ENCODE assay signal across 9 cellular contexts in genomic region chr10:67790534-67791408, GRCh38. TPM values are rescaled to one million over a fixed set of nuclear protein-coding genes. Genes with fewer than 3 reads are reported as not detected.
DNase-seq lines count a peak whose midpoint lies in the region; ATAC-seq and TF ChIP-seq lines count a peak whose summit lies in the region.
"Had no signal": no experiment of that assay in that cellular context is flagged by ENCODE, and none has a peak within 500 bp of the region (broad histone marks: within the 10 kb centered on the region; RNA-seq: fewer than 3 reads in every experiment).

No MANE protein-coding gene starts in this region.

- no peaks in the 10 kb centered on the region for H3K36me3 Mint-ChIP-seq in activated CD4-positive, alpha-beta memory T cell treated with anti-CD3 and anti-CD28 coated beads for 36 hours
- H3K36me3 Mint-ChIP-seq in naive thymus-derived CD4-positive, alpha-beta T cell = no peaks in the 10 kb centered on the region

- CTCF ChIA-PET in activated CD4-positive, alpha-beta memory T cell treated with anti-CD3 and anti-CD28 coated beads for 36 hours (lab: Charles Lee) = interaction anchor here (1.0 to 5.0 kb wide), 5 partner anchors 11 to 366 kb away, joined by 4 to 96 read pairs (median 5); no protein-coding TSS in a partner anchor
- CTCF ChIA-PET in naive thymus-derived CD4-positive, alpha-beta T cell (lab: Charles Lee) = interaction anchor here (0.6 to 3.1 kb wide), 4 partner anchors 11 to 365 kb away, joined by 4 to 17 read pairs (median 8); no protein-coding TSS in a partner anchor
- CTCF ChIA-PET in GM10248 (lab: Yijun Ruan, JAX) = interaction anchor here (0.7 to 4.4 kb wide), 5 partner anchors 11 to 511 kb away, joined by 3 to 63 read pairs (median 4); no protein-coding TSS in a partner anchor

- no peaks in the 10 kb centered on the region for H3K36me3 ChIP-seq in naive thymus-derived CD4-positive, alpha-beta T cell (ENCODE audit: control insufficient read depth in 2 of 3, insufficient read depth in 3 of 3, low read length in 3 of 3)
- H3K36me3 ChIP-seq in ascending aorta = no peaks in the 10 kb centered on the region
- H3K36me3 ChIP-seq: upper lobe of left lung had no signal

- peaks cover 0 to 4% of the 10 kb centered on the region in 2 donors for H3K4me1 ChIP-seq in naive thymus-derived CD4-positive, alpha-beta T cell (ENCODE audit: control insufficient read depth in 2 of 2, insufficient read depth in 2 of 2, low read length in 2 of 2)
- no peaks in the 10 kb centered on the region for H3K4me1 ChIP-seq in ascending aorta

- peak; percentile 14 to 30 for DNase-seq in HL-60 (ENCODE audit: low read depth in 1 of 2, low spot score in 1 of 2)
- DNase-seq in activated CD4-positive, alpha-beta memory T cell treated with anti-CD3 and anti-CD28 coated beads for 36 hours = peak; percentile 68
- DNase-seq in naive thymus-derived CD4-positive, alpha-beta T cell = no peak
- no peak for DNase-seq in epidermal melanocyte (ENCODE audit: insufficient read length, low spot score)
- DNase-seq in GM10248 (ENCODE audit: extremely low spot score) = no peak
- no peak for DNase-seq in ascending aorta (ENCODE audit: low spot score in 2 of 2)
- DNase-seq: upper lobe of left lung had no signal

- H3K9me3 Mint-ChIP-seq in activated CD4-positive, alpha-beta memory T cell treated with anti-CD3 and anti-CD28 coated beads for 36 hours = no peaks in the 10 kb centered on the region
- no peaks in the 10 kb centered on the region for H3K9me3 Mint-ChIP-seq in naive thymus-derived CD4-positive, alpha-beta T cell

- peak overlapping the region; percentile 91 for H3K27ac Mint-ChIP-seq in activated CD4-positive, alpha-beta memory T cell treated with anti-CD3 and anti-CD28 coated beads for 36 hours
- peak overlapping the region in 1 of 9 donors; percentile 85 for H3K27ac Mint-ChIP-seq in naive thymus-derived CD4-positive, alpha-beta T cell

- H3K4me3 ChIP-seq in HL-60 (replicated peaks; ENCODE audit: insufficient read depth, low read length) (no peak overlapping the region), ascending aorta (no peak overlapping the region)
- H3K4me3 ChIP-seq in naive thymus-derived CD4-positive, alpha-beta T cell (ENCODE audit: low read length) = no peak overlapping the region
- H3K4me3 ChIP-seq: upper lobe of left lung had no signal

- POLR2A ChIA-PET in activated CD4-positive, alpha-beta memory T cell treated with anti-CD3 and anti-CD28 coated beads for 36 hours (lab: Charles Lee) = interaction anchor here (0.6 to 2.0 kb wide), 7 partner anchors 11 to 95 kb away, joined by 3 to 15 read pairs (median 3); no protein-coding TSS in a partner anchor
- POLR2A ChIA-PET in naive thymus-derived CD4-positive, alpha-beta T cell (lab: Charles Lee) = no interaction called here
- POLR2A ChIA-PET in GM10248 (lab: Yijun Ruan, JAX) = no interaction called here

- peak; percentile 56 for ATAC-seq in GM18868 (IDR thresholded peaks at IDR 0.05; ENCODE audit: unreplicated experiment)
- ATAC-seq in naive thymus-derived CD4-positive, alpha-beta T cell = peak; percentile 50
- ATAC-seq in HG03354 (IDR thresholded peaks at IDR 0.05; ENCODE audit: poor library complexity, severe bottlenecking, unreplicated experiment) = no peak

- intact Hi-C loops in activated CD4-positive, alpha-beta memory T cell treated with anti-CD3 and anti-CD28 coated beads for 36 hours (cut with micrococcal nuclease) = loop anchor here (1.0 to 2.0 kb wide), 5 partner anchors 13 to 284 kb away; partner anchors contain the start of gene HERC4
- intact Hi-C loops in naive thymus-derived CD4-positive, alpha-beta T cell (cut with micrococcal nuclease) = no loop called here
- intact Hi-C loops in ascending aorta (cut with DNase I) = no loop called here

- no peaks in the 10 kb centered on the region for H3K9me3 ChIP-seq in naive thymus-derived CD4-positive, alpha-beta T cell (ENCODE audit: control insufficient read depth in 2 of 3, low read length in 3 of 3)
- H3K9me3 ChIP-seq in ascending aorta = no peaks in the 10 kb centered on the region
- H3K9me3 ChIP-seq: upper lobe of left lung had no signal

- H3K27me3 ChIP-seq in HL-60 (ENCODE audit: insufficient read depth, poor library complexity, severe bottlenecking) = no peaks in the 10 kb centered on the region
- H3K27me3 ChIP-seq in naive thymus-derived CD4-positive, alpha-beta T cell (ENCODE audit: control insufficient read depth in 2 of 2, insufficient read depth in 2 of 2, low read length in 2 of 2) = no peaks in the 10 kb centered on the region
- H3K27me3 ChIP-seq in ascending aorta = no peaks in the 10 kb centered on the region
- H3K27me3 ChIP-seq: upper lobe of left lung had no signal

- H3K27ac ChIP-seq in HL-60 (replicated peaks) (no peak overlapping the region), ascending aorta (no peak overlapping the region)
- no peak overlapping the region for H3K27ac ChIP-seq in naive thymus-derived CD4-positive, alpha-beta T cell (ENCODE audit: low read depth, low read length)
- H3K27ac ChIP-seq: upper lobe of left lung had no signal

- peaks cover 36% of the 10 kb centered on the region for H3K4me1 Mint-ChIP-seq in activated CD4-positive, alpha-beta memory T cell treated with anti-CD3 and anti-CD28 coated beads for 36 hours (ENCODE audit: low read depth)
- H3K4me1 Mint-ChIP-seq in naive thymus-derived CD4-positive, alpha-beta T cell = peaks cover 0 to 36% (median 4%) of the 10 kb centered on the region in 7 donors

- H3K27me3 Mint-ChIP-seq in activated CD4-positive, alpha-beta memory T cell treated with anti-CD3 and anti-CD28 coated beads for 36 hours = no peaks in the 10 kb centered on the region
- no peaks in the 10 kb centered on the region for H3K27me3 Mint-ChIP-seq in naive thymus-derived CD4-positive, alpha-beta T cell

- TF ChIP-seq CTCF in HL-60 (IDR thresholded peaks at IDR 0.05; ENCODE audit: insufficient read depth, low read length) = no peak
- no peak for TF ChIP-seq CTCF in GM10248 (IDR thresholded peaks at IDR 0.05; ENCODE audit: control extremely low read depth, extremely low read depth, low read depth, missing control alignments)
- TF ChIP-seq CTCF in ascending aorta (IDR thresholded peaks at IDR 0.05) = no peak

- H3K4me3 Mint-ChIP-seq in activated CD4-positive, alpha-beta memory T cell treated with anti-CD3 and anti-CD28 coated beads for 36 hours = no peak overlapping the region
- H3K4me3 Mint-ChIP-seq in naive thymus-derived CD4-positive, alpha-beta T cell = peak overlapping the region in 1 of 10 donors; percentile 33

RNA-seq across cellular contexts. Expression of gene DNAJC12, which starts 47.2 kb away (rescaled TPM):
- 10 to 100 TPM in 1 of 2 experiments, 1 to 10 TPM in 1; 8.8 to 11.5 TPM for total RNA-seq in activated CD4-positive, alpha-beta memory T cell treated with anti-CD3 and anti-CD28 coated beads for 36 hours
- total RNA-seq in naive thymus-derived CD4-positive, alpha-beta T cell = 1 to 10 TPM in 1 of 5 experiments, not detected in 4; 7.2 TPM
- polyA plus RNA-seq in naive thymus-derived CD4-positive, alpha-beta T cell = under 1 TPM in 1 of 2 donors, not detected in 1; 0.61 TPM
- 3.2 TPM for total RNA-seq in ascending aorta

Comparison
In these comparisons a context has a peak if more than half of its experiments do, and no peak if none do; other contexts are left out.
1. DNase-seq: peak in HL-60 (2 of 2) and activated CD4-positive, alpha-beta memory T cell treated with anti-CD3 and anti-CD28 coated beads for 36 hours (single experiment); none in naive thymus-derived CD4-positive, alpha-beta T cell (0 of 9), epidermal melanocyte (single experiment), GM10248 (single experiment) and ascending aorta (0 of 2).